ENCODE assay signal across 1 cellular context in genomic region chr20:23995905-23996666, GRCh38.
TF ChIP-seq lines count a peak whose summit lies in the region.

No MANE protein-coding gene starts in this region.

TF ChIP-seq in GM23338, 12 proteins besides CTCF, POLR2A, EP300 and RAD21 (continued from another document):
- TF ChIP-seq REST (IDR thresholded peaks at IDR 0.05; ENCODE audit: unreplicated experiment), result no peak
- TF ChIP-seq ZNF331 (CRISPR knock-in tag; IDR thresholded peaks at IDR 0.05; ENCODE audit: low read depth), result no peak
- TF ChIP-seq EZH2 (IDR thresholded peaks at IDR 0.05; ENCODE audit: low read depth, unreplicated experiment), result no peak
- TF ChIP-seq ZNF114 (CRISPR knock-in tag; IDR thresholded peaks at IDR 0.05), result no peak
- TF ChIP-seq ETS1 (IDR thresholded peaks at IDR 0.05), result no peak
- no peak for TF ChIP-seq EZH2phosphoT487 (IDR thresholded peaks at IDR 0.05; ENCODE audit: unreplicated experiment)
- no peak for TF ChIP-seq CREB1 (CRISPR knock-in tag; IDR thresholded peaks at IDR 0.05; ENCODE audit: low read depth)
